ENCODE assay signal across 28 cellular contexts in genomic region chr22:44160416-44160815, GRCh38. TPM values are rescaled to one million over a fixed set of nuclear protein-coding genes. Genes with fewer than 3 reads are reported as not detected.
"Had no signal": no experiment of that assay in that cellular context is flagged by ENCODE, and none has a peak within 500 bp of the region (broad histone marks: within the 10 kb centered on the region; RNA-seq: fewer than 3 reads in every experiment).

No MANE protein-coding gene starts in this region.

- H3K4me1 Mint-ChIP-seq: activated naive CD8-positive, alpha-beta T cell treated with anti-CD3 and anti-CD28 coated beads, Interleukin-2, amount 50 U/mL, for 24 hours; immature natural killer cell had no signal

- H3K27me3 ChIP-seq: thyroid gland, upper lobe of right lung had no signal

- H3K27me3 Mint-ChIP-seq: activated naive CD8-positive, alpha-beta T cell treated with anti-CD3 and anti-CD28 coated beads, Interleukin-2, amount 50 U/mL, for 24 hours; stimulated activated naive CD8-positive, alpha-beta T cell treated with anti-CD3 and anti-CD28 coated beads, Interleukin-15, Interleukin-2, amounts not matched to agents 100 ng/mL and 50 ng/mL, for 24 hours had no signal

- H3K9ac ChIP-seq: parathyroid adenoma had no signal

- H3K4me1 ChIP-seq: parathyroid adenoma, upper lobe of right lung had no signal

- H3K9me3 Mint-ChIP-seq: activated naive CD8-positive, alpha-beta T cell treated with anti-CD3 and anti-CD28 coated beads, Interleukin-2, amount 50 U/mL, for 24 hours; activated T-helper 1 cell treated with anti-CD3 and anti-CD28 coated beads, Interleukin-12 subunit alpha, Interleukin-12 subunit beta, Interleukin-2, Interleukin-4 antibody, amounts not matched to agents 30 ng/mL and 10 ng/mL and 1 ng/mL, durations not matched to agents 14 hours and 24 hours and 36 hours; immature natural killer cell; mesothelial cell of epicardium; nephron; stimulated activated naive CD8-positive, alpha-beta T cell treated with anti-CD3 and anti-CD28 coated beads, Interleukin-15, Interleukin-2, amounts not matched to agents 100 ng/mL and 50 ng/mL, for 24 hours had no signal

- H3K4me3 Mint-ChIP-seq: activated CD8-positive, alpha-beta T cell treated with anti-CD3 and anti-CD28 coated beads, Interleukin-2, amount 10 ng/mL, durations not matched to agents 7 days and 5 days; activated naive CD8-positive, alpha-beta T cell treated with anti-CD3 and anti-CD28 coated beads, Interleukin-2, amount 50 U/mL, for 24 hours; activated T-helper 1 cell treated with anti-CD3 and anti-CD28 coated beads, Interleukin-12 subunit alpha, Interleukin-12 subunit beta, Interleukin-2, Interleukin-4 antibody, amounts not matched to agents 30 ng/mL and 10 ng/mL and 1 ng/mL, durations not matched to agents 14 hours and 24 hours and 36 hours; immature natural killer cell; mesothelial cell of epicardium; nephron; stimulated activated naive CD8-positive, alpha-beta T cell treated with anti-CD3 and anti-CD28 coated beads, Interleukin-15, Interleukin-2, amounts not matched to agents 100 ng/mL and 50 ng/mL, for 24 hours had no signal

- H3K9me3 ChIP-seq: left ventricle myocardium inferior, thyroid gland, upper lobe of right lung had no signal

- H3K27ac Mint-ChIP-seq: activated CD8-positive, alpha-beta T cell treated with anti-CD3 and anti-CD28 coated beads, Interleukin-2, amount 10 ng/mL, durations not matched to agents 7 days and 5 days; activated naive CD8-positive, alpha-beta T cell treated with anti-CD3 and anti-CD28 coated beads, Interleukin-2, amount 50 U/mL, for 24 hours; activated T-helper 1 cell treated with anti-CD3 and anti-CD28 coated beads, Interleukin-12 subunit alpha, Interleukin-12 subunit beta, Interleukin-2, Interleukin-4 antibody, amounts not matched to agents 30 ng/mL and 10 ng/mL and 1 ng/mL, durations not matched to agents 14 hours and 24 hours and 36 hours; mesothelial cell of epicardium; nephron; stimulated activated naive CD8-positive, alpha-beta T cell treated with anti-CD3 and anti-CD28 coated beads, Interleukin-15, Interleukin-2, amounts not matched to agents 100 ng/mL and 50 ng/mL, for 24 hours had no signal

- H3K36me3 Mint-ChIP-seq: immature natural killer cell had no signal

- ATAC-seq: activated CD8-positive, alpha-beta T cell treated with anti-CD3 and anti-CD28 coated beads, Interleukin-2, amount 10 ng/mL, durations not matched to agents 7 days and 5 days; activated naive CD8-positive, alpha-beta T cell treated with anti-CD3 and anti-CD28 coated beads, Interleukin-2, amount 50 U/mL, for 24 hours; right cardiac atrium; upper lobe of right lung had no signal

- H3K4me3 ChIP-seq: left ventricle myocardium inferior, thyroid gland, upper lobe of right lung had no signal

- DNase-seq: activated CD4-positive, alpha-beta T cell treated with anti-CD3 and anti-CD28 coated beads for 1 hour; activated CD4-positive, alpha-beta T cell treated with anti-CD3 and anti-CD28 coated beads, Interleukin-2, amount 50 U/mL, for 1 hour; activated CD8-positive, alpha-beta T cell treated with anti-CD3 and anti-CD28 coated beads, Interleukin-2, amount 10 ng/mL, durations not matched to agents 7 days and 5 days; activated gamma-delta T cell; activated naive CD4-positive, alpha-beta T cell treated with anti-CD3 and anti-CD28 coated beads, Interleukin-2, amount 50 U/mL, for 16 hours; activated naive CD8-positive, alpha-beta T cell treated with anti-CD3 and anti-CD28 coated beads, Interleukin-2, amount 50 U/mL, for 24 hours; erythroblast; foreskin fibroblast; immature natural killer cell; kidney glomerular epithelial cell; left ventricle myocardium inferior; nucleus accumbens; stimulated activated CD4-positive, alpha-beta T cell treated with anti-CD3 and anti-CD28 coated beads, Interleukin-12 subunit alpha, Interleukin-12 subunit beta, amount 100 ng/mL, for 4 hours; stimulated activated CD4-positive, alpha-beta T cell treated with anti-CD3 and anti-CD28 coated beads, Interleukin-4, amount 100 ng/mL, for 4 hours; substantia nigra; T1000; thyroid gland; upper lobe of right lung had no signal

- H3K36me3 ChIP-seq: thyroid gland had no signal

RNA-seq across cellular contexts. Expression of gene PARVG, which starts 20.3 kb away (rescaled TPM):
- total RNA-seq: fibroblast of lung, glomerular endothelial cell, lung microvascular endothelial cell, pulmonary artery endothelial cell had no signal
